ENCODE assay signal across 25 cellular contexts in the genomic region with DNA sequence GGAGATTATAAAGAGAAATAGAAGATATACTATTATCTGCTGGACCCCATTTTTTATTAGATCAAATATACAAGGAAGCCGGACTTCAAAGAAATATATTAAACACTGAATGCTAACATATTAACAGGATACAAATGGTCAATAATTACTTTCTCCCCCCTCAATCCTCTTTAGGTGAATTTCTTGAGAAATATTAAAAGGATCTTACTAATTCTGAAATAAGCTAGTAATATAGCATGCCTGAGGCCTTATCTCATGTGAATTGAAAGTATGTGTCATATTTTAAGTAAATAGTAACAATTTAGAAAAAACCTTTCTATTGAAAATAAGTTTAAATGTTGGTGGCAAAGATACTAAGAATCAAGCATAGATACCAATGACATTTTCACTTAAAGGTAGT.
"Had no signal": no experiment of that assay in that cellular context is flagged by ENCODE, and none has a peak within 500 bp of the region (broad histone marks: within the 10 kb centered on the region; RNA-seq: fewer than 3 reads in every experiment).

No MANE protein-coding gene starts in this region.

- DNase-seq: activated CD4-positive, alpha-beta memory T cell treated with anti-CD3 and anti-CD28 coated beads, Interleukin-2, amount 10 ng/mL, durations not matched to agents 7 days and 5 days; activated CD4-positive, alpha-beta T cell treated with anti-CD3 and anti-CD28 coated beads for 36 hours; activated CD4-positive, alpha-beta T cell treated with anti-CD3 and anti-CD28 coated beads, Interleukin-2, amount 50 U/mL, for 1 hour; activated CD4-positive, CD25-positive, alpha-beta regulatory T cell; activated gamma-delta T cell treated with Interleukin-2 at 50 U/mL for 16 hours; activated naive CD4-positive, alpha-beta T cell treated with anti-CD3 and anti-CD28 coated beads, Interleukin-2, amount 50 U/mL, for 16 hours; activated naive CD8-positive, alpha-beta T cell treated with anti-CD3 and anti-CD28 coated beads, Interleukin-2, amount 10 ng/mL, durations not matched to agents 7 days and 5 days; activated T-cell treated with anti-CD3 and anti-CD28 coated beads for 4 hours; activated T-cell treated with anti-CD3 and anti-CD28 coated beads, Interleukin-2, amount 50 U/mL, for 48 hours; adrenal gland; anterior cingulate cortex; central memory CD4-positive, alpha-beta T cell; NCI-H1092 treated with DMSO at 0.1 percent for 48 hours; NCI-H1417 treated with DMSO at 0.1 percent for 48 hours; NCI-H1694 treated with DMSO at 0.1 percent for 48 hours; NCI-H2029 treated with DMSO at 0.1 percent for 48 hours; NCI-H345; NCI-H510A; NCI-H526 treated with DMSO at 0.1 percent for 48 hours; NCI-H82; Peyer's patch; Right ventricle myocardium superior; SJCRH30; SK-N-SH; T-helper 1 cell had no signal

- ATAC-seq: activated CD4-positive, alpha-beta T cell treated with anti-CD3 and anti-CD28 coated beads for 36 hours had no signal
